In genomic region chr5:69527128-69527745, GRCh38 we compare ENCODE assay signal across 2 cellular contexts.
TF ChIP-seq lines count a peak whose summit lies in the region.

No MANE protein-coding gene starts in this region.

TF ChIP-seq in HCT116, 20 proteins besides CTCF, POLR2A, EP300 and RAD21 (continued from another document):
- TF ChIP-seq REST (IDR thresholded peaks at IDR 0.05; ENCODE audit: low read depth) (no peak), FOSL1 (IDR thresholded peaks at IDR 0.05; ENCODE audit: low read depth) (no peak), EZH2 (IDR thresholded peaks at IDR 0.05) (no peak), YY1 (IDR thresholded peaks at IDR 0.05; ENCODE audit: extremely low read depth, insufficient replicate concordance, low read depth, low read length) (no peak), ZBTB33 (IDR thresholded peaks at IDR 0.05; ENCODE audit: extremely low read depth, insufficient replicate concordance, low read length) (no peak), SP1 (IDR thresholded peaks at IDR 0.05; ENCODE audit: low read depth) (no peak), SIN3A (IDR thresholded peaks at IDR 0.05; ENCODE audit: low read depth) (no peak), ZNF274 (IDR thresholded peaks at IDR 0.05; ENCODE audit: low read depth, low read length) (no peak), JUND (IDR thresholded peaks at IDR 0.05) (no peak), EZH2phosphoT487 (IDR thresholded peaks at IDR 0.05; ENCODE audit: borderline replicate concordance) (no peak)
- TF ChIP-seq, protein P1, sequence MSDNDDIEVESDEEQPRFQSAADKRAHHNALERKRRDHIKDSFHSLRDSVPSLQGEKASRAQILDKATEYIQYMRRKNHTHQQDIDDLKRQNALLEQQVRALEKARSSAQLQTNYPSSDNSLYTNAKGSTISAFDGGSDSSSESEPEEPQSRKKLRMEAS (IDR thresholded peaks at IDR 0.05), result no peak
- TF ChIP-seq, protein P2, sequence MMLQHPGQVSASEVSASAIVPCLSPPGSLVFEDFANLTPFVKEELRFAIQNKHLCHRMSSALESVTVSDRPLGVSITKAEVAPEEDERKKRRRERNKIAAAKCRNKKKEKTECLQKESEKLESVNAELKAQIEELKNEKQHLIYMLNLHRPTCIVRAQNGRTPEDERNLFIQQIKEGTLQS (IDR thresholded peaks at IDR 0.05), result no peak
TF ChIP-seq in HCT116: peak in this region for 0.

TF ChIP-seq in WTC11, 78 proteins besides CTCF, POLR2A, EP300 and RAD21 (continued from another document):
- TF ChIP-seq, protein P1 (CRISPR knock-in tag; IDR thresholded peaks at IDR 0.05), result no peak
- TF ChIP-seq ZNF281 (CRISPR knock-in tag; IDR thresholded peaks at IDR 0.05), result no peak
